8 cellular contexts compared by ENCODE assay signal in genomic region chr11:43941257-43941879, GRCh38. TPM values are rescaled to one million over a fixed set of nuclear protein-coding genes. Genes with fewer than 3 reads are reported as not detected.
DNase-seq lines count a peak whose midpoint lies in the region; ATAC-seq and TF ChIP-seq lines count a peak whose summit lies in the region.

No MANE protein-coding gene starts in this region.

- H3K4me1 Mint-ChIP-seq in effector memory CD8-positive, alpha-beta T cell (ENCODE audit: low read depth in 2 of 2) = peaks cover 13% of the 10 kb centered on the region in 2 donors

- peaks cover 35% of the 10 kb centered on the region for H3K4me1 ChIP-seq in DND-41 (ENCODE audit: insufficient read depth, low read length)
- H3K4me1 ChIP-seq in prostate gland (replicated peaks) = peaks cover 6% of the 10 kb centered on the region

- H3K9ac ChIP-seq in DND-41 (ENCODE audit: low read depth, low read length) = peak overlapping the region; percentile 77

- peaks cover 45 to 87% of the 10 kb centered on the region in 2 donors for H3K27me3 Mint-ChIP-seq in effector memory CD8-positive, alpha-beta T cell

- no peaks in the 10 kb centered on the region for H4K20me1 ChIP-seq in DND-41 (ENCODE audit: insufficient read depth, low read length)

- H3K27ac ChIP-seq in DND-41 (ENCODE audit: low read length) = peak overlapping the region; percentile 84
- H3K27ac ChIP-seq in prostate gland = peak overlapping the region; percentile 62 to 77

- peak overlapping the region; percentile 82 to 83 for H3K4me3 Mint-ChIP-seq in effector memory CD8-positive, alpha-beta T cell

- H3K27me3 ChIP-seq in DND-41 (ENCODE audit: insufficient read depth, low read length, poor library complexity) (no peaks in the 10 kb centered on the region), prostate gland (replicated peaks; ENCODE audit: insufficient read depth) (no peaks in the 10 kb centered on the region)

- peaks cover 3% of the 10 kb centered on the region for H3K36me3 Mint-ChIP-seq in effector memory CD8-positive, alpha-beta T cell (ENCODE audit: insufficient read depth)

- H3K4me3 ChIP-seq in DND-41 (ENCODE audit: low read depth in 1 of 2, low read length in 2 of 2) (peak overlapping the region; percentile 45 to 64; a peak in 3 of 4 replicates), prostate gland (no peak overlapping the region)

- intact Hi-C loops in prostate gland (cut with DNase I) = no loop called here

- peak overlapping the region; percentile 75 for H3K4me2 ChIP-seq in DND-41 (ENCODE audit: insufficient read depth, low read length)

- TF ChIP-seq CTCF in DND-41 (IDR thresholded peaks at IDR 0.05; ENCODE audit: borderline replicate concordance, extremely low read depth, low read length, poor library complexity, severe bottlenecking) (no peak), prostate gland (IDR thresholded peaks at IDR 0.05) (no peak)

- no peaks in the 10 kb centered on the region for H3K79me2 ChIP-seq in DND-41 (ENCODE audit: insufficient read depth, low read length)

- H3K36me3 ChIP-seq in DND-41 (ENCODE audit: insufficient read depth, low read length) = no peaks in the 10 kb centered on the region
- H3K36me3 ChIP-seq in prostate gland = no peaks in the 10 kb centered on the region

- no peaks in the 10 kb centered on the region for H3K9me3 Mint-ChIP-seq in effector memory CD8-positive, alpha-beta T cell

- ATAC-seq in DND-41 (ENCODE audit: insufficient read depth, low read depth) (no peak), HG03432 (IDR thresholded peaks at IDR 0.05; ENCODE audit: unreplicated experiment) (no peak)
- no peak for ATAC-seq in effector memory CD8-positive, alpha-beta T cell (replicated peaks)

- H3K27ac Mint-ChIP-seq in effector memory CD8-positive, alpha-beta T cell = no peak overlapping the region

- no peak for TF ChIP-seq POLR2A in prostate gland (IDR thresholded peaks at IDR 0.05)

- H2AFZ ChIP-seq in DND-41 (ENCODE audit: low read depth, low read length) = peak overlapping the region; percentile 77

- no peak for DNase-seq in DND-41
- peak; percentile 59 to 83 for DNase-seq in NCI-H524 (lab: John Stamatoyannopoulos, UW)
- DNase-seq in effector memory CD8-positive, alpha-beta T cell = no peak
- DNase-seq in prostate gland (ENCODE audit: low spot score) = no peak
- DNase-seq in NCI-H1930 (lab: John Stamatoyannopoulos, UW) = no peak
- DNase-seq in epidermal melanocyte (ENCODE audit: insufficient read length, low spot score) = no peak
- DNase-seq in OCI-M2 (lab: John Stamatoyannopoulos, UW; ENCODE audit: unreplicated experiment) = no peak

- H3K9me3 ChIP-seq in DND-41 (ENCODE audit: insufficient read depth, low read length, severe bottlenecking) (no peaks in the 10 kb centered on the region), prostate gland (no peaks in the 10 kb centered on the region)

- WGBS in prostate gland = 69% methylated on average over 4 of the region's 4 CpGs

RNA-seq across cellular contexts. Expression of gene C11orf96, which starts 1.1 kb away (rescaled TPM):
- total RNA-seq in prostate gland = 100 to 1,000 TPM in 1 of 2 donors, 10 to 100 TPM in 1; 21.4 to 268 TPM

Comparison
In these comparisons a context has a peak if more than half of its experiments do, and no peak if none do; other contexts are left out.
1. DNase-seq: peak in NCI-H524 (2 of 2); none in DND-41 (single experiment), effector memory CD8-positive, alpha-beta T cell (0 of 3), prostate gland (single experiment), NCI-H1930 (0 of 2), epidermal melanocyte (single experiment) and OCI-M2 (single experiment).
2. H3K4me3 ChIP-seq: peak in DND-41 (2 of 2); none in prostate gland (0 of 2).